ENCODE assay signal across 16 cellular contexts in genomic region chr5:172952034-172952511, GRCh38. TPM values are rescaled to one million over a fixed set of nuclear protein-coding genes. Genes with fewer than 3 reads are reported as not detected.
DNase-seq lines count a peak whose midpoint lies in the region; ATAC-seq and TF ChIP-seq lines count a peak whose summit lies in the region.
"Had no signal": no experiment of that assay in that cellular context is flagged by ENCODE, and none has a peak within 500 bp of the region (broad histone marks: within the 10 kb centered on the region; RNA-seq: fewer than 3 reads in every experiment).

No MANE protein-coding gene starts in this region.

- CTCF ChIA-PET in BJ (lab: Yijun Ruan, JAX), result interaction anchor here (0.7 to 2.1 kb wide), 6 partner anchors 10 to 260 kb away, joined by 3 to 8 read pairs (median 5); no protein-coding TSS in a partner anchor

- no peak for ATAC-seq in HG03135 (IDR thresholded peaks at IDR 0.05; ENCODE audit: unreplicated experiment)
- ATAC-seq: foreskin keratinocyte had no signal

- H3K27me3 Mint-ChIP-seq in osteocyte (ENCODE audit: unreplicated experiment) (no peaks in the 10 kb centered on the region), progenitor cell of endocrine pancreas (peaks cover 1% of the 10 kb centered on the region)

- H3K4me3 ChIP-seq in BJ (ENCODE audit: low read depth, low read length), result no peak overlapping the region

- no peaks in the 10 kb centered on the region for H3K27me3 ChIP-seq in BJ (ENCODE audit: control insufficient read depth, insufficient read depth, low read length)
- H3K27me3 ChIP-seq: foreskin keratinocyte had no signal

- TF ChIP-seq CTCF in BJ (IDR thresholded peaks at IDR 0.05; ENCODE audit: insufficient read depth, low read depth, low read length), result no peak
- TF ChIP-seq CTCF in osteocyte (IDR thresholded peaks at IDR 0.05), result no peak
- TF ChIP-seq CTCF in progenitor cell of endocrine pancreas (IDR thresholded peaks at IDR 0.05; ENCODE audit: unreplicated experiment), result no peak

- H3K4me3 Mint-ChIP-seq in osteocyte (ENCODE audit: unreplicated experiment) (no peak overlapping the region), progenitor cell of endocrine pancreas (ENCODE audit: low read depth) (no peak overlapping the region)

- H3K36me3 Mint-ChIP-seq in osteocyte (ENCODE audit: unreplicated experiment) (peaks cover 14% of the 10 kb centered on the region), progenitor cell of endocrine pancreas (ENCODE audit: insufficient read depth) (peaks cover 12% of the 10 kb centered on the region)

- POLR2A ChIA-PET in BJ (lab: Charles Lee), result interaction anchor here (0.5 to 0.6 kb wide), 3 partner anchors 145 to 205 kb away, joined by 3 to 7 read pairs (median 4); no protein-coding TSS in a partner anchor

- H3K9me3 Mint-ChIP-seq in osteocyte (ENCODE audit: unreplicated experiment) (no peaks in the 10 kb centered on the region), progenitor cell of endocrine pancreas (ENCODE audit: low read depth) (no peaks in the 10 kb centered on the region)

- H3K27ac Mint-ChIP-seq in osteocyte (ENCODE audit: unreplicated experiment) (peak overlapping the region; percentile 63), progenitor cell of endocrine pancreas (no peak overlapping the region)

- H3K27ac ChIP-seq in epithelial cell of prostate, result peak overlapping the region; percentile 93
- H3K27ac ChIP-seq: C4-2B, foreskin keratinocyte, VCaP had no signal

- H3K4me1 Mint-ChIP-seq in osteocyte (ENCODE audit: unreplicated experiment) (peaks cover 42% of the 10 kb centered on the region), progenitor cell of endocrine pancreas (ENCODE audit: low read depth) (no peaks in the 10 kb centered on the region)

- peaks cover 5% of the 10 kb centered on the region; the same call in 1 of the 2 replicates for H3K36me3 ChIP-seq in BJ (ENCODE audit: control insufficient read depth, insufficient read depth, low read length)

- DNase-seq in BJ (ENCODE audit: low read depth) (peak; percentile 74), LoVo (ENCODE audit: low spot score) (peak; percentile 35), epithelial cell of prostate (ENCODE audit: low read depth, low spot score) (no peak), osteocyte (ENCODE audit: extremely low spot score, unreplicated experiment) (no peak), progenitor cell of endocrine pancreas (ENCODE audit: low spot score, unreplicated experiment) (no peak)
- DNase-seq in activated CD8-positive, alpha-beta memory T cell treated with anti-CD3 and anti-CD28 coated beads for 24 hours, result no peak
- DNase-seq in NK-92 treated with Interleukin-12 subunit alpha and Interleukin-12 subunit beta, amount 100 ng/mL, for 24 hours (lab: John Stamatoyannopoulos, UW), result no peak
- DNase-seq: activated effector memory CD4-positive, alpha-beta T cell treated with Interleukin-2 at 50 U/mL for 16 hours; DMS53; mammary epithelial cell; MV-4-11; stimulated activated naive CD4-positive, alpha-beta T cell treated with Interleukin-2 at 50 U/mL for 16 hours had no signal

RNA-seq across cellular contexts. Expression of gene RPL26L1, which starts 7.2 kb away (rescaled TPM):
- 102 and 113 TPM in 2 replicates for polyA plus RNA-seq in BJ (2011; rRNA removed)
- 31.6 and 57.6 TPM in 2 replicates for polyA minus RNA-seq in BJ (2011; rRNA and poly(A)+ RNA removed)
- total RNA-seq in osteocyte (43.5 and 45.1 TPM in 2 replicates), progenitor cell of endocrine pancreas (36.1 and 38.4 TPM in 2 replicates)

RNA-seq across cellular contexts. Expression of gene ATP6V0E1, which starts 31.5 kb away (rescaled TPM):
- 491 and 500 TPM in 2 replicates for polyA plus RNA-seq in BJ (2011; rRNA removed)
- polyA minus RNA-seq in BJ (2011; rRNA and poly(A)+ RNA removed), result 96.5 and 142 TPM in 2 replicates
- total RNA-seq in osteocyte (261 and 282 TPM in 2 replicates), progenitor cell of endocrine pancreas (137 and 142 TPM in 2 replicates)

Comparison
In these comparisons a context has a peak if more than half of its experiments do, and no peak if none do; other contexts are left out.
1. DNase-seq: peak in BJ (single experiment) and LoVo (single experiment); none in epithelial cell of prostate (single experiment), osteocyte (single experiment), activated CD8-positive, alpha-beta memory T cell treated with anti-CD3 and anti-CD28 coated beads for 24 hours (single experiment), NK-92 treated with Interleukin-12 subunit alpha and Interleukin-12 subunit beta, amount 100 ng/mL, for 24 hours (single experiment) and progenitor cell of endocrine pancreas (single experiment).